Comparison of ENCODE assay signal across 23 cellular contexts in the genomic region with DNA sequence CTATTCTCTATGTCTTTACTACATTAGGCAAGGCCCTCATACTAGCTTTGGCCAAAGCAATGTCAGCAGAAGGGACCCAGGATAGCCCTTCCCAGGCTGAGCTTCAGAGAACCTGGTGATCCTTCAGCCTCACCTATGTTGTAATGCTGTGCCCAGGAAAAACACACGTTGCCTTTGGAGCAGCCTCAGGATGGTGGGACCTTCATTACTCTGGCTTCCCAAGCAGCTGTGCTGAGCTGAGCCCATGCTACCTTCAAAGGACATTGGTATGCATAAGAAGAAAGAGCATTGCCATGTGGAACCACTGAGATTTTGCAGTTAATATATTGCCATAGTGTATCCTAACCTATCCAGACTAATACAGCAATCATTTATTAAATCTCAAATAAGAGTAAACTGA.
"Had no signal": no experiment of that assay in that cellular context is flagged by ENCODE, and none has a peak within 500 bp of the region (broad histone marks: within the 10 kb centered on the region; RNA-seq: fewer than 3 reads in every experiment).

No MANE protein-coding gene starts in this region.

- H3K27me3 Mint-ChIP-seq: activated CD4-positive, alpha-beta memory T cell treated with anti-CD3 and anti-CD28 coated beads, Interleukin-2, amount 10 ng/mL, durations not matched to agents 7 days and 5 days; activated CD4-positive, alpha-beta T cell treated with anti-CD3 and anti-CD28 coated beads, Interleukin-2, amount 10 ng/mL, durations not matched to agents 7 days and 5 days; activated naive CD4-positive, alpha-beta T cell treated with anti-CD3 and anti-CD28 coated beads, Interleukin-2, amount 50 U/mL, for 24 hours; activated naive CD8-positive, alpha-beta T cell treated with anti-CD3 and anti-CD28 coated beads for 36 hours; activated naive CD8-positive, alpha-beta T cell treated with anti-CD3 and anti-CD28 coated beads, Interleukin-2, amount 50 U/mL, for 24 hours had no signal

- H3K27ac ChIP-seq: adrenal gland, body of pancreas, colonic mucosa, epithelial cell of prostate had no signal

- H3K27me3 ChIP-seq: adrenal gland, body of pancreas, colonic mucosa had no signal

- H3K4me3 Mint-ChIP-seq: activated CD4-positive, alpha-beta memory T cell treated with anti-CD3 and anti-CD28 coated beads, Interleukin-2, amount 10 ng/mL, durations not matched to agents 7 days and 5 days; activated CD4-positive, alpha-beta T cell treated with anti-CD3 and anti-CD28 coated beads, Interleukin-2, amount 10 ng/mL, durations not matched to agents 7 days and 5 days; activated naive CD4-positive, alpha-beta T cell treated with anti-CD3 and anti-CD28 coated beads for 36 hours; activated naive CD4-positive, alpha-beta T cell treated with anti-CD3 and anti-CD28 coated beads, Interleukin-2, amount 50 U/mL, for 24 hours; activated naive CD8-positive, alpha-beta T cell treated with anti-CD3 and anti-CD28 coated beads for 36 hours; activated naive CD8-positive, alpha-beta T cell treated with anti-CD3 and anti-CD28 coated beads, Interleukin-2, amount 50 U/mL, for 24 hours; activated T-cell treated with anti-CD3 and anti-CD28 coated beads, Interleukin-2, amount 50 U/mL, for 4 hours had no signal

- H3K4me3 ChIP-seq: adrenal gland, body of pancreas, colonic mucosa had no signal

- H3K36me3 ChIP-seq: adrenal gland, colonic mucosa had no signal

- H3K27ac Mint-ChIP-seq: activated CD4-positive, alpha-beta memory T cell treated with anti-CD3 and anti-CD28 coated beads, Interleukin-2, amount 10 ng/mL, durations not matched to agents 7 days and 5 days; activated CD4-positive, alpha-beta T cell treated with anti-CD3 and anti-CD28 coated beads, Interleukin-2, amount 10 ng/mL, durations not matched to agents 7 days and 5 days; activated naive CD4-positive, alpha-beta T cell treated with anti-CD3 and anti-CD28 coated beads for 36 hours; activated naive CD4-positive, alpha-beta T cell treated with anti-CD3 and anti-CD28 coated beads, Interleukin-2, amount 50 U/mL, for 24 hours; activated naive CD8-positive, alpha-beta T cell treated with anti-CD3 and anti-CD28 coated beads for 36 hours; activated naive CD8-positive, alpha-beta T cell treated with anti-CD3 and anti-CD28 coated beads, Interleukin-2, amount 50 U/mL, for 24 hours; activated T-helper 2 cell treated with anti-CD3 and anti-CD28 coated beads, Interferon-gamma antibody, Interleukin-2, Interleukin-4, amounts not matched to agents 10 μg/mL and 5 μg/mL and 100 μg/mL, durations not matched to agents 14 hours and 24 hours and 36 hours had no signal

- H3K9me3 ChIP-seq: adrenal gland, colonic mucosa had no signal

- H3K4me1 ChIP-seq: adrenal gland, body of pancreas, colonic mucosa had no signal

- H3K36me3 Mint-ChIP-seq: activated naive CD4-positive, alpha-beta T cell treated with anti-CD3 and anti-CD28 coated beads, Interleukin-2, amount 50 U/mL, for 24 hours; activated naive CD8-positive, alpha-beta T cell treated with anti-CD3 and anti-CD28 coated beads for 36 hours had no signal

- H3K4me1 Mint-ChIP-seq: activated CD4-positive, alpha-beta T cell treated with anti-CD3 and anti-CD28 coated beads, Interleukin-2, amount 10 ng/mL, durations not matched to agents 7 days and 5 days; activated naive CD4-positive, alpha-beta T cell treated with anti-CD3 and anti-CD28 coated beads, Interleukin-2, amount 50 U/mL, for 24 hours had no signal

- H3K9me3 Mint-ChIP-seq: activated naive CD4-positive, alpha-beta T cell treated with anti-CD3 and anti-CD28 coated beads, Interleukin-2, amount 50 U/mL, for 24 hours had no signal

- ATAC-seq: activated naive CD8-positive, alpha-beta T cell treated with anti-CD3 and anti-CD28 coated beads, Interleukin-2, amount 50 U/mL, for 24 hours; activated T-cell treated with anti-CD3 and anti-CD28 coated beads, Interleukin-2, amount 50 U/mL, for 4 hours; body of pancreas had no signal

- DNase-seq: activated CD4-positive, alpha-beta memory T cell treated with anti-CD3 and anti-CD28 coated beads, Interleukin-2, amount 10 ng/mL, durations not matched to agents 7 days and 5 days; activated CD4-positive, alpha-beta T cell treated with anti-CD3 and anti-CD28 coated beads for 1 hour; activated CD4-positive, alpha-beta T cell treated with anti-CD3 and anti-CD28 coated beads for 4 hours; activated CD4-positive, alpha-beta T cell treated with anti-CD3 and anti-CD28 coated beads, Interleukin-2, amount 10 ng/mL, durations not matched to agents 7 days and 5 days; activated CD4-positive, alpha-beta T cell treated with anti-CD3 and anti-CD28 coated beads, Interleukin-2, amount 50 U/mL, for 4 hours; activated effector memory CD4-positive, alpha-beta T cell treated with anti-CD3 and anti-CD28 coated beads, Interleukin-2, amount 50 U/mL, for 16 hours; activated naive CD4-positive, alpha-beta T cell treated with anti-CD3 and anti-CD28 coated beads for 36 hours; activated naive CD8-positive, alpha-beta T cell treated with anti-CD3 and anti-CD28 coated beads for 36 hours; activated naive CD8-positive, alpha-beta T cell treated with anti-CD3 and anti-CD28 coated beads, Interleukin-2, amount 50 U/mL, for 24 hours; activated T-cell treated with anti-CD3 and anti-CD28 coated beads, Interleukin-2, amount 50 U/mL, for 4 hours; adrenal gland; amygdala; aorta; body of pancreas; caudate nucleus; colonic mucosa; effector CD8-positive, alpha-beta T cell; foreskin fibroblast; head of caudate nucleus; T-helper 2 cell had no signal
